In the genomic region with DNA sequence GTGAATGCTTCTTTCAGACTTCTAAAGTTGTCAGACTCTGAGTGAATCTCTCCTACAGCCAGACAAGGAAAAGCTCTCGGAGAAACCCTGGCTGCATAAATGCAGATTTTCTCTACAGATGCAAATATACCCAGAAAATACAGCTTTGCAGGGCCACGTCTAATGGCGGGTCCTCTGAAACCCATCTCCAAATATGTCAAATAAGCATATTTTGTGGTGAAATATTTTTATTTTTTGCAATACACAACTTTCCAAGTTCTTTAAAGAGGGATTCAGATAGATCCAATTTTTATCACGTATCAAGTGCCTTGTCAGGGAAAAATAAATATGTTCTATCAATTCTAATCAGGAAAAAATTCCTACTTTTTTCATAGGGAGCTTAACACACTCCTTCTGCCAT, we compare ENCODE assay signal across 27 cellular contexts.
"Had no signal": no experiment of that assay in that cellular context is flagged by ENCODE, and none has a peak within 500 bp of the region (broad histone marks: within the 10 kb centered on the region; RNA-seq: fewer than 3 reads in every experiment).

No MANE protein-coding gene starts in this region.

- H3K9me3 Mint-ChIP-seq: nephron, neural progenitor cell had no signal

- H2AFZ ChIP-seq: neural progenitor cell, parathyroid adenoma had no signal

- H3K9ac ChIP-seq: neural progenitor cell, parathyroid adenoma had no signal

- H3K4me3 ChIP-seq: neural progenitor cell, ovary, psoas muscle, skin epidermis, stomach, thoracic aorta, thyroid gland, tibial nerve, upper lobe of left lung, vagina had no signal

- H3K36me3 Mint-ChIP-seq: natural killer cell; neural progenitor cell; stimulated activated effector memory CD8-positive, alpha-beta T cell treated with anti-CD3 and anti-CD28 coated beads, Interleukin-12 subunit alpha, Interleukin-12 subunit beta, amount 100 ng/mL, for 72 hours; stimulated activated naive B cell treated with anti-CD40 and anti-IgM and Interleukin-4, amounts not matched to agents 10 μg/mL and 1 μg/mL and 100 μg/mL, for 72 hours had no signal

- H3K4me1 Mint-ChIP-seq: natural killer cell; nephron; neural progenitor cell; stimulated activated effector memory CD8-positive, alpha-beta T cell treated with anti-CD3 and anti-CD28 coated beads, Interleukin-12 subunit alpha, Interleukin-12 subunit beta, amount 100 ng/mL, for 72 hours; stimulated activated naive B cell treated with anti-CD40 and anti-IgM and Interleukin-4, amounts not matched to agents 10 μg/mL and 1 μg/mL and 100 μg/mL, for 72 hours had no signal

- H3K36me3 ChIP-seq: neural progenitor cell, ovary, stomach, thoracic aorta, thyroid gland, tibial nerve, upper lobe of left lung, vagina had no signal

- H3K9me3 ChIP-seq: ovary, psoas muscle, stomach, thoracic aorta, thyroid gland, tibial nerve, upper lobe of left lung, vagina had no signal

- H3K4me3 Mint-ChIP-seq: natural killer cell; nephron; neural progenitor cell; stimulated activated effector memory CD8-positive, alpha-beta T cell treated with anti-CD3 and anti-CD28 coated beads, Interleukin-12 subunit alpha, Interleukin-12 subunit beta, amount 100 ng/mL, for 72 hours; stimulated activated naive B cell treated with anti-CD40 and anti-IgM and Interleukin-4, amounts not matched to agents 10 μg/mL and 1 μg/mL and 100 μg/mL, for 72 hours; stimulated activated naive CD8-positive, alpha-beta T cell treated with anti-CD3 and anti-CD28 coated beads, Interleukin-15, Interleukin-2, amounts not matched to agents 100 ng/mL and 50 ng/mL, for 24 hours had no signal

- DNase-seq: natural killer cell; occipital lobe; ovary; psoas muscle; right cardiac atrium; stimulated activated CD4-positive, alpha-beta T cell treated with anti-CD3 and anti-CD28 coated beads, Interleukin-15, amount 100 ng/mL, for 24 hours; stimulated activated CD4-positive, alpha-beta T cell treated with anti-CD3 and anti-CD28 coated beads, Interleukin-2, amount 100 ng/mL, for 24 hours; stimulated activated CD4-positive, alpha-beta T cell treated with anti-CD3 and anti-CD28 coated beads, Interleukin-2, amount 100 ng/mL, for 48 hours; stimulated activated CD4-positive, alpha-beta T cell treated with anti-CD3 and anti-CD28 coated beads, Interleukin-4, amount 100 ng/mL, for 24 hours; stimulated activated naive B cell treated with anti-CD40 and anti-IgM and Interleukin-4, amounts not matched to agents 10 μg/mL and 1 μg/mL and 100 μg/mL, for 72 hours; stimulated activated naive CD4-positive, alpha-beta T cell treated with Interleukin-2 at 50 U/mL for 16 hours; stomach; thyroid gland; trophoblast cell; upper lobe of left lung had no signal

- H3K27ac ChIP-seq: neural progenitor cell, ovary, parathyroid adenoma, psoas muscle, skin epidermis, stomach, thoracic aorta, thyroid gland, tibial nerve, upper lobe of left lung, vagina had no signal

- H3K27me3 Mint-ChIP-seq: progenitor cell of endocrine pancreas; stimulated activated naive B cell treated with anti-CD40 and anti-IgM and Interleukin-4, amounts not matched to agents 10 μg/mL and 1 μg/mL and 100 μg/mL, for 72 hours; stimulated activated naive CD8-positive, alpha-beta T cell treated with anti-CD3 and anti-CD28 coated beads, Interleukin-15, Interleukin-2, amounts not matched to agents 100 ng/mL and 50 ng/mL, for 24 hours had no signal

- H3K27me3 ChIP-seq: neural progenitor cell, ovary, stomach, thyroid gland, tibial nerve, upper lobe of left lung, vagina had no signal

- H3K4me1 ChIP-seq: parathyroid adenoma, psoas muscle, stomach, thyroid gland, tibial nerve, upper lobe of left lung, vagina had no signal

- H3K79me2 ChIP-seq: parathyroid adenoma had no signal

- FAIRE-seq: urothelium cell line had no signal

- H3K27ac Mint-ChIP-seq: natural killer cell; nephron; neural progenitor cell; progenitor cell of endocrine pancreas; stimulated activated effector memory CD8-positive, alpha-beta T cell treated with anti-CD3 and anti-CD28 coated beads, Interleukin-12 subunit alpha, Interleukin-12 subunit beta, amount 100 ng/mL, for 72 hours; stimulated activated naive B cell treated with anti-CD40 and anti-IgM and Interleukin-4, amounts not matched to agents 10 μg/mL and 1 μg/mL and 100 μg/mL, for 72 hours; stimulated activated naive CD8-positive, alpha-beta T cell treated with anti-CD3 and anti-CD28 coated beads, Interleukin-15, Interleukin-2, amounts not matched to agents 100 ng/mL and 50 ng/mL, for 24 hours had no signal

- H3K4me2 ChIP-seq: neural progenitor cell had no signal

- ATAC-seq: natural killer cell; psoas muscle; right cardiac atrium; sciatic nerve; stimulated activated effector memory CD8-positive, alpha-beta T cell treated with anti-CD3 and anti-CD28 coated beads, Interleukin-12 subunit alpha, Interleukin-12 subunit beta, amount 100 ng/mL, for 72 hours; stimulated activated naive B cell treated with anti-CD40 and anti-IgM and Interleukin-4, amounts not matched to agents 10 μg/mL and 1 μg/mL and 100 μg/mL, for 72 hours had no signal
